Comparison of ENCODE assay signal across 28 cellular contexts in genomic region chr5:5257761-5258160, GRCh38.
"Had no signal": no experiment of that assay in that cellular context is flagged by ENCODE, and none has a peak within 500 bp of the region (broad histone marks: within the 10 kb centered on the region; RNA-seq: fewer than 3 reads in every experiment).

No MANE protein-coding gene starts in this region.

- H3K36me3 ChIP-seq: colonic mucosa, gastroesophageal sphincter, heart left ventricle, left lung, lower lobe of right lung had no signal

- DNase-seq: colonic mucosa; cortex of kidney; effector CD8-positive, alpha-beta T cell; effector memory CD8-positive, alpha-beta T cell; endodermal cell; erythroblast; foreskin keratinocyte; heart left ventricle; hypothalamus; immature natural killer cell; islet precursor cell; kidney; kidney glomerular epithelial cell; left colon; left lung; left ventricle myocardium superior; lower lobe of right lung; mesenchymal stem cell; mucosa of descending colon; naive B cell had no signal

- H3K4me1 ChIP-seq: colonic mucosa, foreskin keratinocyte, gastroesophageal sphincter, heart left ventricle, left lung, lower lobe of right lung had no signal

- H3K4me3 ChIP-seq: colonic mucosa, gastroesophageal sphincter, heart left ventricle, hepatocyte, left lung, lower lobe of right lung, mucosa of descending colon had no signal

- H3K4me1 Mint-ChIP-seq: immature natural killer cell, naive B cell had no signal

- H3K27ac ChIP-seq: colonic mucosa, epithelial cell of prostate, foreskin keratinocyte, gastroesophageal sphincter, heart left ventricle, hepatocyte, left lung, lower lobe of right lung had no signal

- H3K27me3 Mint-ChIP-seq: dendritic cell treated with granulocyte-macrophage colony-stimulating factor and Interleukin-4, amounts not matched to agents 40 ng/mL and 50 ng/mL, for 4 days; effector memory CD8-positive, alpha-beta T cell; naive B cell had no signal

- H3K27ac Mint-ChIP-seq: dendritic cell treated with granulocyte-macrophage colony-stimulating factor and Interleukin-4, amounts not matched to agents 40 ng/mL and 50 ng/mL, for 4 days; effector memory CD8-positive, alpha-beta T cell; endodermal cell; immature natural killer cell; mesothelial cell of epicardium; naive B cell had no signal

- H3K36me3 Mint-ChIP-seq: immature natural killer cell, naive B cell had no signal

- ATAC-seq: effector memory CD8-positive, alpha-beta T cell; esophagus mucosa; foreskin keratinocyte; gastroesophageal sphincter; heart left ventricle; left colon; left lung; left ventricle myocardium superior; lower lobe of right lung; mucosa of descending colon had no signal

- H3K27me3 ChIP-seq: colonic mucosa, foreskin keratinocyte, gastroesophageal sphincter, heart left ventricle, hepatocyte, left lung had no signal

- H3K4me3 Mint-ChIP-seq: dendritic cell treated with granulocyte-macrophage colony-stimulating factor and Interleukin-4, amounts not matched to agents 40 ng/mL and 50 ng/mL, for 4 days; effector memory CD8-positive, alpha-beta T cell; endodermal cell; immature natural killer cell; mesothelial cell of epicardium; naive B cell had no signal

- FAIRE-seq: endometrium, frontal cortex, kidney had no signal
